1 cellular context compared by ENCODE assay signal in the genomic region with DNA sequence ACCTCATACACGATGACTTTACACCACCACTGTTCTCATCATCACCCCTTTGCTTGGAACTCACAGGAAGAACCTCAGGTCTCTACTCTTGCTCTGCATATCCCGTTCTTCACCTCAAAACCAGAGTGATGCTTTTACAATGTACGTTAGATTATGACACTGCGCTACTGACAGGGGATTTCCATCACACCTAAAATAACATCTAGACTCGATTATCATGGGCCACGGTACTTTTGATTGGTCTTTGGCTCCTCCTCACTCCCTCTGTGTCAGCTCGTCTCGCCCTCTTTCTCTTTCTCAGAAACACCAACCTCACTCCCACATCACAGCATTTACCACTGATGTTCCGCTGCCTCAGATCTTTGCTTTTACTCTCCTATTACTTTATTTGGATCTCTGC.
TF ChIP-seq lines count a peak whose summit lies in the region.

No MANE protein-coding gene starts in this region.

TF ChIP-seq in GM12878, 131 proteins besides CTCF, POLR2A, EP300 and RAD21 (continued from another document and continues in another):
- TF ChIP-seq HSF1 (IDR thresholded peaks at IDR 0.05; ENCODE audit: low read depth, low read length) (no peak), KAT2A (conservative IDR thresholded peaks at IDR 0.05; ENCODE audit: control insufficient read depth, low read depth, low read length) (no peak), SMARCA5 (IDR thresholded peaks at IDR 0.05) (no peak), SREBF2 (IDR thresholded peaks at IDR 0.05; ENCODE audit: low read length) (no peak), BCLAF1 (IDR thresholded peaks at IDR 0.05) (no peak), CBX3 (IDR thresholded peaks at IDR 0.05; ENCODE audit: borderline replicate concordance, low read depth) (no peak), ZBTB40 (IDR thresholded peaks at IDR 0.05; ENCODE audit: borderline replicate concordance) (no peak), EZH2 (IDR thresholded peaks at IDR 0.05; ENCODE audit: borderline replicate concordance, control insufficient read depth, low read depth, low read length) (no peak), ZSCAN29 (IDR thresholded peaks at IDR 0.05) (no peak), MXI1 (IDR thresholded peaks at IDR 0.05; ENCODE audit: low read depth, low read length) (no peak), ETV6 (conservative IDR thresholded peaks at IDR 0.05 in 1 of 2, IDR thresholded peaks at IDR 0.05 in 1 of 2; ENCODE audit: borderline replicate concordance in 1 of 2, low read depth in 1 of 2) (no peak), MTA2 (IDR thresholded peaks at IDR 0.05; ENCODE audit: low read depth) (peak; percentile 75), POU2F2 (IDR thresholded peaks at IDR 0.05; ENCODE audit: borderline replicate concordance, low read depth, low read length) (no peak; the same call in 2 of the 3 replicates), IRF5 (IDR thresholded peaks at IDR 0.05; ENCODE audit: borderline replicate concordance) (no peak), NRF1 (conservative IDR thresholded peaks at IDR 0.05; ENCODE audit: low read depth, low read length) (no peak), POLR2AphosphoS2 (IDR thresholded peaks at IDR 0.05; ENCODE audit: low read depth, low read length) (no peak), ATF2 (IDR thresholded peaks at IDR 0.05; ENCODE audit: low read length) (no peak), YBX1 (IDR thresholded peaks at IDR 0.05) (no peak), SKIL (IDR thresholded peaks at IDR 0.05; ENCODE audit: low read depth, poor library complexity, severe bottlenecking) (peak; percentile 26), SUPT20H (IDR thresholded peaks at IDR 0.05; ENCODE audit: borderline replicate concordance, control insufficient read depth, low read depth, low read length) (no peak), RFX5 (IDR thresholded peaks at IDR 0.05; ENCODE audit: low read depth, low read length) (no peak), CREM (IDR thresholded peaks at IDR 0.05; ENCODE audit: low read depth) (peak; percentile 65; the same call in 1 of the 2 replicates), NFYA (IDR thresholded peaks at IDR 0.05; ENCODE audit: borderline replicate concordance, low read depth, low read length) (no peak), KLF5 (IDR thresholded peaks at IDR 0.05; ENCODE audit: partially characterized antibody) (no peak), GATAD2B (conservative IDR thresholded peaks at IDR 0.05; ENCODE audit: low read depth) (no peak), RB1 (IDR thresholded peaks at IDR 0.05; ENCODE audit: borderline replicate concordance) (no peak), SIN3A (IDR thresholded peaks at IDR 0.05; ENCODE audit: low read depth, low read length) (no peak)
- TF ChIP-seq, protein P1, sequence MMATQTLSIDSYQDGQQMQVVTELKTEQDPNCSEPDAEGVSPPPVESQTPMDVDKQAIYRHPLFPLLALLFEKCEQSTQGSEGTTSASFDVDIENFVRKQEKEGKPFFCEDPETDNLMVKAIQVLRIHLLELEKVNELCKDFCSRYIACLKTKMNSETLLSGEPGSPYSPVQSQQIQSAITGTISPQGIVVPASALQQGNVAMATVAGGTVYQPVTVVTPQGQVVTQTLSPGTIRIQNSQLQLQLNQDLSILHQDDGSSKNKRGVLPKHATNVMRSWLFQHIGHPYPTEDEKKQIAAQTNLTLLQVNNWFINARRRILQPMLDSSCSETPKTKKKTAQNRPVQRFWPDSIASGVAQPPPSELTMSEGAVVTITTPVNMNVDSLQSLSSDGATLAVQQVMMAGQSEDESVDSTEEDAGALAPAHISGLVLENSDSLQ (IDR thresholded peaks at IDR 0.05), result peak; percentile 80
- TF ChIP-seq, protein P2, sequence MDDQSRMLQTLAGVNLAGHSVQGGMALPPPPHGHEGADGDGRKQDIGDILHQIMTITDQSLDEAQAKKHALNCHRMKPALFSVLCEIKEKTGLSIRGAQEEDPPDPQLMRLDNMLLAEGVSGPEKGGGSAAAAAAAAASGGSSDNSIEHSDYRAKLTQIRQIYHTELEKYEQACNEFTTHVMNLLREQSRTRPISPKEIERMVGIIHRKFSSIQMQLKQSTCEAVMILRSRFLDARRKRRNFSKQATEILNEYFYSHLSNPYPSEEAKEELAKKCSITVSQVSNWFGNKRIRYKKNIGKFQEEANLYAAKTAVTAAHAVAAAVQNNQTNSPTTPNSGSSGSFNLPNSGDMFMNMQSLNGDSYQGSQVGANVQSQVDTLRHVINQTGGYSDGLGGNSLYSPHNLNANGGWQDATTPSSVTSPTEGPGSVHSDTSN (IDR thresholded peaks at IDR 0.05; ENCODE audit: insufficient replicate concordance, low read depth, low read length), result no peak
- TF ChIP-seq, protein P3, sequence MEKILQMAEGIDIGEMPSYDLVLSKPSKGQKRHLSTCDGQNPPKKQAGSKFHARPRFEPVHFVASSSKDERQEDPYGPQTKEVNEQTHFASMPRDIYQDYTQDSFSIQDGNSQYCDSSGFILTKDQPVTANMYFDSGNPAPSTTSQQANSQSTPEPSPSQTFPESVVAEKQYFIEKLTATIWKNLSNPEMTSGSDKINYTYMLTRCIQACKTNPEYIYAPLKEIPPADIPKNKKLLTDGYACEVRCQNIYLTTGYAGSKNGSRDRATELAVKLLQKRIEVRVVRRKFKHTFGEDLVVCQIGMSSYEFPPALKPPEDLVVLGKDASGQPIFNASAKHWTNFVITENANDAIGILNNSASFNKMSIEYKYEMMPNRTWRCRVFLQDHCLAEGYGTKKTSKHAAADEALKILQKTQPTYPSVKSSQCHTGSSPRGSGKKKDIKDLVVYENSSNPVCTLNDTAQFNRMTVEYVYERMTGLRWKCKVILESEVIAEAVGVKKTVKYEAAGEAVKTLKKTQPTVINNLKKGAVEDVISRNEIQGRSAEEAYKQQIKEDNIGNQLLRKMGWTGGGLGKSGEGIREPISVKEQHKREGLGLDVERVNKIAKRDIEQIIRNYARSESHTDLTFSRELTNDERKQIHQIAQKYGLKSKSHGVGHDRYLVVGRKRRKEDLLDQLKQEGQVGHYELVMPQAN (conservative IDR thresholded peaks at IDR 0.05), result no peak
- TF ChIP-seq, protein P4, sequence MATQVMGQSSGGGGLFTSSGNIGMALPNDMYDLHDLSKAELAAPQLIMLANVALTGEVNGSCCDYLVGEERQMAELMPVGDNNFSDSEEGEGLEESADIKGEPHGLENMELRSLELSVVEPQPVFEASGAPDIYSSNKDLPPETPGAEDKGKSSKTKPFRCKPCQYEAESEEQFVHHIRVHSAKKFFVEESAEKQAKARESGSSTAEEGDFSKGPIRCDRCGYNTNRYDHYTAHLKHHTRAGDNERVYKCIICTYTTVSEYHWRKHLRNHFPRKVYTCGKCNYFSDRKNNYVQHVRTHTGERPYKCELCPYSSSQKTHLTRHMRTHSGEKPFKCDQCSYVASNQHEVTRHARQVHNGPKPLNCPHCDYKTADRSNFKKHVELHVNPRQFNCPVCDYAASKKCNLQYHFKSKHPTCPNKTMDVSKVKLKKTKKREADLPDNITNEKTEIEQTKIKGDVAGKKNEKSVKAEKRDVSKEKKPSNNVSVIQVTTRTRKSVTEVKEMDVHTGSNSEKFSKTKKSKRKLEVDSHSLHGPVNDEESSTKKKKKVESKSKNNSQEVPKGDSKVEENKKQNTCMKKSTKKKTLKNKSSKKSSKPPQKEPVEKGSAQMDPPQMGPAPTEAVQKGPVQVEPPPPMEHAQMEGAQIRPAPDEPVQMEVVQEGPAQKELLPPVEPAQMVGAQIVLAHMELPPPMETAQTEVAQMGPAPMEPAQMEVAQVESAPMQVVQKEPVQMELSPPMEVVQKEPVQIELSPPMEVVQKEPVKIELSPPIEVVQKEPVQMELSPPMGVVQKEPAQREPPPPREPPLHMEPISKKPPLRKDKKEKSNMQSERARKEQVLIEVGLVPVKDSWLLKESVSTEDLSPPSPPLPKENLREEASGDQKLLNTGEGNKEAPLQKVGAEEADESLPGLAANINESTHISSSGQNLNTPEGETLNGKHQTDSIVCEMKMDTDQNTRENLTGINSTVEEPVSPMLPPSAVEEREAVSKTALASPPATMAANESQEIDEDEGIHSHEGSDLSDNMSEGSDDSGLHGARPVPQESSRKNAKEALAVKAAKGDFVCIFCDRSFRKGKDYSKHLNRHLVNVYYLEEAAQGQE (IDR thresholded peaks at IDR 0.05; ENCODE audit: low read depth, low read length), result no peak
